14 cellular contexts compared by ENCODE assay signal in genomic region chr10:129658673-129659072, GRCh38.
DNase-seq lines count a peak whose midpoint lies in the region; ATAC-seq and TF ChIP-seq lines count a peak whose summit lies in the region.
"Had no signal": no experiment of that assay in that cellular context is flagged by ENCODE, and none has a peak within 500 bp of the region (broad histone marks: within the 10 kb centered on the region; RNA-seq: fewer than 3 reads in every experiment).

No MANE protein-coding gene starts in this region.

- ATAC-seq in upper lobe of left lung (ENCODE audit: low FRiP score in 2 of 2) (no peak), GM21825 (IDR thresholded peaks at IDR 0.05; ENCODE audit: unreplicated experiment) (no peak), right cardiac atrium (no peak)
- ATAC-seq: activated CD8-positive, alpha-beta T cell treated with anti-CD3 and anti-CD28 coated beads for 36 hours had no signal

- H3K27ac ChIP-seq in WERI-Rb-1 = no peak overlapping the region
- no peak overlapping the region for H3K27ac ChIP-seq in liver (ENCODE audit: low read depth in 1 of 2, low read length in 2 of 2)
- no peak overlapping the region for H3K27ac ChIP-seq in upper lobe of left lung
- no peak overlapping the region for H3K27ac ChIP-seq in right cardiac atrium (ENCODE audit: low read length)
- H3K27ac ChIP-seq: adrenal gland, HL-60, thyroid gland had no signal

- no peak for TF ChIP-seq POLR2A in upper lobe of left lung (IDR thresholded peaks at IDR 0.05)

- intact Hi-C loops in right cardiac atrium (cut with DNase I) = no loop called here

- H3K27me3 ChIP-seq in WERI-Rb-1 (ENCODE audit: insufficient read depth, low read depth, severe bottlenecking) (no peaks in the 10 kb centered on the region), liver (ENCODE audit: control insufficient read depth in 4 of 4, insufficient read depth in 4 of 4, low read length in 3 of 4) (no peaks in the 10 kb centered on the region), upper lobe of left lung (no peaks in the 10 kb centered on the region), right cardiac atrium (ENCODE audit: control insufficient read depth, insufficient read depth) (no peaks in the 10 kb centered on the region)
- H3K27me3 ChIP-seq: adrenal gland, thyroid gland had no signal

- TF ChIP-seq CTCF in WERI-Rb-1 (IDR thresholded peaks at IDR 0.05; ENCODE audit: low read depth, low read length) (peak; percentile 75), liver (IDR thresholded peaks at IDR 0.05; ENCODE audit: low read depth, low read length, missing input control) (no peak), upper lobe of left lung (IDR thresholded peaks at IDR 0.05) (no peak)

- H3K36me3 ChIP-seq in WERI-Rb-1 (no peaks in the 10 kb centered on the region), liver (ENCODE audit: control insufficient read depth in 4 of 4, insufficient read depth in 3 of 4, low read depth in 1 of 4, low read length in 3 of 4) (peaks cover 0 to 3% (median 0%) of the 10 kb centered on the region in 4 donors), upper lobe of left lung (no peaks in the 10 kb centered on the region)
- H3K36me3 ChIP-seq: adrenal gland, thyroid gland had no signal

- H3K4me1 ChIP-seq in liver (ENCODE audit: control insufficient read depth in 4 of 4, insufficient read depth in 4 of 4, low read length in 3 of 4) = no peaks in the 10 kb centered on the region
- H3K4me1 ChIP-seq in upper lobe of left lung = no peaks in the 10 kb centered on the region
- no peaks in the 10 kb centered on the region for H3K4me1 ChIP-seq in right cardiac atrium (ENCODE audit: control insufficient read depth, insufficient read depth, low read length)
- H3K4me1 ChIP-seq: adrenal gland, thyroid gland had no signal

- TF ChIP-seq EP300 in upper lobe of left lung (IDR thresholded peaks at IDR 0.05) = no peak

- H3K9me3 ChIP-seq in WERI-Rb-1 (ENCODE audit: severe bottlenecking) = no peaks in the 10 kb centered on the region
- H3K9me3 ChIP-seq in liver (ENCODE audit: control insufficient read depth in 4 of 4, low read length in 3 of 4) = no peaks in the 10 kb centered on the region
- H3K9me3 ChIP-seq in upper lobe of left lung = no peaks in the 10 kb centered on the region
- H3K9me3 ChIP-seq in right cardiac atrium (ENCODE audit: control insufficient read depth, low read length) = no peaks in the 10 kb centered on the region
- H3K9me3 ChIP-seq: adrenal gland, thyroid gland had no signal

- POLR2A ChIA-PET in HEK293T (lab: Yijun Ruan, JAX) = no interaction called here

- WGBS in liver = 93% methylated on average over 6 of the region's 6 CpGs
- 89 to 92% methylated on average over 6 of the region's 6 CpGs for WGBS in upper lobe of left lung, 2 donors
- 86% methylated on average over 6 of the region's 6 CpGs for WGBS in right cardiac atrium

- peak; percentile 27 for DNase-seq in DMS 273 (lab: John Stamatoyannopoulos, UW; ENCODE audit: unreplicated experiment)
- no peak for DNase-seq in DMS 273 treated with DMSO at 0.1 percent for 48 hours (lab: John Stamatoyannopoulos, UW)
- peak; percentile 51 for DNase-seq in HEK293T (ENCODE audit: extremely low spot score)
- DNase-seq in WERI-Rb-1 = peak; percentile 55
- DNase-seq in upper lobe of left lung = no peak
- no peak for DNase-seq in right cardiac atrium
- DNase-seq: activated CD8-positive, alpha-beta T cell treated with anti-CD3 and anti-CD28 coated beads for 36 hours; adrenal gland; immature natural killer cell; occipital lobe; thyroid gland had no signal

- H3K9ac ChIP-seq in liver (ENCODE audit: low read depth in 1 of 2, low read length in 2 of 2) = no peak overlapping the region

- TF ChIP-seq RAD21 in liver (IDR thresholded peaks at IDR 0.05) = peak; percentile 16 to 49

- H3K4me3 ChIP-seq in WERI-Rb-1 (ENCODE audit: low read depth, low read length) = no peak overlapping the region
- H3K4me3 ChIP-seq in liver (ENCODE audit: low read depth in 1 of 3, low read length in 3 of 3) = no peak overlapping the region
- H3K4me3 ChIP-seq in upper lobe of left lung = no peak overlapping the region
- no peak overlapping the region for H3K4me3 ChIP-seq in right cardiac atrium (ENCODE audit: low read length)
- H3K4me3 ChIP-seq: adrenal gland, thyroid gland had no signal

- CTCF ChIA-PET in HEK293T (lab: Yijun Ruan, JAX) = interaction anchor here (0.8 to 1.2 kb wide), 2 partner anchors 10 to 214 kb away, joined by 3 read pairs; no protein-coding TSS in a partner anchor

TF ChIP-seq in HEK293T, 16 proteins besides CTCF, POLR2A, EP300 and RAD21:
- no peak for TF ChIP-seq ARNT (IDR thresholded peaks at IDR 0.05)
TF ChIP-seq in HEK293T: peak in this region for 0.

TF ChIP-seq in liver, 16 proteins besides CTCF, POLR2A, EP300 and RAD21:
- TF ChIP-seq SP1 (IDR thresholded peaks at IDR 0.05) (no peak), EGR1 (IDR thresholded peaks at IDR 0.05; ENCODE audit: low read depth in 2 of 2) (no peak), GABPA (IDR thresholded peaks at IDR 0.05 in 1 of 2, conservative IDR thresholded peaks at IDR 0.05 in 1 of 2) (no peak), HNF4G (IDR thresholded peaks at IDR 0.05) (no peak), YY1 (IDR thresholded peaks at IDR 0.05) (no peak), REST (IDR thresholded peaks at IDR 0.05) (no peak), FOXA1 (IDR thresholded peaks at IDR 0.05) (no peak), JUND (IDR thresholded peaks at IDR 0.05) (no peak), HNF4A (conservative IDR thresholded peaks at IDR 0.05) (no peak), NR2F2 (IDR thresholded peaks at IDR 0.05) (no peak), FOXA2 (IDR thresholded peaks at IDR 0.05) (no peak), RXRA (IDR thresholded peaks at IDR 0.05) (no peak), TAF1 (conservative IDR thresholded peaks at IDR 0.05) (no peak)
- TF ChIP-seq, protein P1, sequence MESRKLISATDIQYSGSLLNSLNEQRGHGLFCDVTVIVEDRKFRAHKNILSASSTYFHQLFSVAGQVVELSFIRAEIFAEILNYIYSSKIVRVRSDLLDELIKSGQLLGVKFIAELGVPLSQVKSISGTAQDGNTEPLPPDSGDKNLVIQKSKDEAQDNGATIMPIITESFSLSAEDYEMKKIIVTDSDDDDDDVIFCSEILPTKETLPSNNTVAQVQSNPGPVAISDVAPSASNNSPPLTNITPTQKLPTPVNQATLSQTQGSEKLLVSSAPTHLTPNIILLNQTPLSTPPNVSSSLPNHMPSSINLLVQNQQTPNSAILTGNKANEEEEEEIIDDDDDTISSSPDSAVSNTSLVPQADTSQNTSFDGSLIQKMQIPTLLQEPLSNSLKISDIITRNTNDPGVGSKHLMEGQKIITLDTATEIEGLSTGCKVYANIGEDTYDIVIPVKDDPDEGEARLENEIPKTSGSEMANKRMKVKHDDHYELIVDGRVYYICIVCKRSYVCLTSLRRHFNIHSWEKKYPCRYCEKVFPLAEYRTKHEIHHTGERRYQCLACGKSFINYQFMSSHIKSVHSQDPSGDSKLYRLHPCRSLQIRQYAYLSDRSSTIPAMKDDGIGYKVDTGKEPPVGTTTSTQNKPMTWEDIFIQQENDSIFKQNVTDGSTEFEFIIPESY (IDR thresholded peaks at IDR 0.05) = no peak
- TF ChIP-seq, protein P2, sequence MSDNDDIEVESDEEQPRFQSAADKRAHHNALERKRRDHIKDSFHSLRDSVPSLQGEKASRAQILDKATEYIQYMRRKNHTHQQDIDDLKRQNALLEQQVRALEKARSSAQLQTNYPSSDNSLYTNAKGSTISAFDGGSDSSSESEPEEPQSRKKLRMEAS (IDR thresholded peaks at IDR 0.05) = no peak
- TF ChIP-seq, protein P3, sequence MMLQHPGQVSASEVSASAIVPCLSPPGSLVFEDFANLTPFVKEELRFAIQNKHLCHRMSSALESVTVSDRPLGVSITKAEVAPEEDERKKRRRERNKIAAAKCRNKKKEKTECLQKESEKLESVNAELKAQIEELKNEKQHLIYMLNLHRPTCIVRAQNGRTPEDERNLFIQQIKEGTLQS (IDR thresholded peaks at IDR 0.05) = no peak

Comparison
In these comparisons a context has a peak if more than half of its experiments do, and no peak if none do; other contexts are left out.
1. DNase-seq: peak in DMS 273 (single experiment), HEK293T (single experiment) and WERI-Rb-1 (single experiment); none in DMS 273 treated with DMSO at 0.1 percent for 48 hours (single experiment), upper lobe of left lung (0 of 2) and right cardiac atrium (0 of 3).